Comparison of ENCODE assay signal across 2 cellular contexts in genomic region chr4:1804638-1805492, GRCh38.
TF ChIP-seq lines count a peak whose summit lies in the region.

No MANE protein-coding gene starts in this region.

TF ChIP-seq in HepG2, 621 proteins besides CTCF, POLR2A, EP300 and RAD21:
- TF ChIP-seq MAF1 (CRISPR knock-in tag; IDR thresholded peaks at IDR 0.05; ENCODE audit: borderline replicate concordance): no peak
- TF ChIP-seq HBP1 (CRISPR knock-in tag; IDR thresholded peaks at IDR 0.05; ENCODE audit: low read depth): no peak
- peak; percentile 77 for TF ChIP-seq AGO2 (optimal IDR thresholded peaks at IDR 0.05; ENCODE audit: low read depth, low read length)
- TF ChIP-seq PHB2 (IDR thresholded peaks at IDR 0.05; ENCODE audit: partially characterized antibody): no peak
- TF ChIP-seq ZNF101 (CRISPR knock-in tag; IDR thresholded peaks at IDR 0.05; ENCODE audit: borderline replicate concordance, low read depth): no peak
- TF ChIP-seq TOPORS (CRISPR knock-in tag; IDR thresholded peaks at IDR 0.05): no peak
- no peak for TF ChIP-seq JUND (CRISPR knock-in tag; IDR thresholded peaks at IDR 0.05)
- no peak for TF ChIP-seq HNF4G (IDR thresholded peaks at IDR 0.05; ENCODE audit: borderline replicate concordance, low read depth, low read length)
- no peak for TF ChIP-seq HNF4G (CRISPR knock-in tag; IDR thresholded peaks at IDR 0.05; ENCODE audit: borderline replicate concordance, low read depth)
- 0 out of 2 replicates have a peak, but pooled peaks have one; percentile 34 for TF ChIP-seq ZC3H13 (CRISPR knock-in tag; IDR thresholded peaks at IDR 0.05)
- TF ChIP-seq DR1 (CRISPR knock-in tag; IDR thresholded peaks at IDR 0.05): no peak
- TF ChIP-seq ZNF441 (CRISPR knock-in tag; IDR thresholded peaks at IDR 0.05; ENCODE audit: borderline replicate concordance): no peak
- no peak for TF ChIP-seq ZNF547 (CRISPR knock-in tag; IDR thresholded peaks at IDR 0.05)
- no peak for TF ChIP-seq NFKB2 (CRISPR knock-in tag; IDR thresholded peaks at IDR 0.05; ENCODE audit: borderline replicate concordance)
- peak; percentile 61 for TF ChIP-seq RBM22 (optimal IDR thresholded peaks at IDR 0.05; ENCODE audit: low read length)
- TF ChIP-seq KAT7 (CRISPR knock-in tag; IDR thresholded peaks at IDR 0.05; ENCODE audit: borderline replicate concordance): no peak
- no peak for TF ChIP-seq SRSF1 (optimal IDR thresholded peaks at IDR 0.05; ENCODE audit: low read depth, low read length)
- TF ChIP-seq MLXIP (CRISPR knock-in tag; IDR thresholded peaks at IDR 0.05; ENCODE audit: borderline replicate concordance): no peak
- TF ChIP-seq ZNF558 (CRISPR knock-in tag; IDR thresholded peaks at IDR 0.05; ENCODE audit: borderline replicate concordance): no peak
- TF ChIP-seq, protein P1, sequence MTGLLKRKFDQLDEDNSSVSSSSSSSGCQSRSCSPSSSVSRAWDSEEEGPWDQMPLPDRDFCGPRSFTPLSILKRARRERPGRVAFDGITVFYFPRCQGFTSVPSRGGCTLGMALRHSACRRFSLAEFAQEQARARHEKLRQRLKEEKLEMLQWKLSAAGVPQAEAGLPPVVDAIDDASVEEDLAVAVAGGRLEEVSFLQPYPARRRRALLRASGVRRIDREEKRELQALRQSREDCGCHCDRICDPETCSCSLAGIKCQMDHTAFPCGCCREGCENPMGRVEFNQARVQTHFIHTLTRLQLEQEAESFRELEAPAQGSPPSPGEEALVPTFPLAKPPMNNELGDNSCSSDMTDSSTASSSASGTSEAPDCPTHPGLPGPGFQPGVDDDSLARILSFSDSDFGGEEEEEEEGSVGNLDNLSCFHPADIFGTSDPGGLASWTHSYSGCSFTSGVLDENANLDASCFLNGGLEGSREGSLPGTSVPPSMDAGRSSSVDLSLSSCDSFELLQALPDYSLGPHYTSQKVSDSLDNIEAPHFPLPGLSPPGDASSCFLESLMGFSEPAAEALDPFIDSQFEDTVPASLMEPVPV (CRISPR knock-in tag; IDR thresholded peaks at IDR 0.05): no peak
- TF ChIP-seq HES4 (CRISPR knock-in tag; IDR thresholded peaks at IDR 0.05; ENCODE audit: borderline replicate concordance): no peak
- no peak for TF ChIP-seq NONO (IDR thresholded peaks at IDR 0.05)
- TF ChIP-seq NONO (CRISPR knock-in tag; conservative IDR thresholded peaks at IDR 0.05): 0 out of 2 replicates have a peak, but pooled peaks have one; percentile 11
- TF ChIP-seq SOX5 (CRISPR knock-in tag; IDR thresholded peaks at IDR 0.05; ENCODE audit: borderline replicate concordance): no peak
- no peak for TF ChIP-seq RBM39 (IDR thresholded peaks at IDR 0.05; ENCODE audit: low read depth, low read length, poor library complexity, severe bottlenecking)
- TF ChIP-seq RARA (CRISPR knock-in tag; IDR thresholded peaks at IDR 0.05): no peak
- TF ChIP-seq ATRX (CRISPR knock-in tag; IDR thresholded peaks at IDR 0.05; ENCODE audit: borderline replicate concordance): no peak
- peak; percentile 81 for TF ChIP-seq RBFOX2 (IDR thresholded peaks at IDR 0.05; ENCODE audit: low read depth, low read length)
- TF ChIP-seq TMF1 (CRISPR knock-in tag; IDR thresholded peaks at IDR 0.05; ENCODE audit: low read depth): 0 out of 2 replicates have a peak, but pooled peaks have one; percentile 3
- TF ChIP-seq HNRNPUL1 (IDR thresholded peaks at IDR 0.05; ENCODE audit: low read depth, low read length): no peak
- TF ChIP-seq FOXA3 (CRISPR knock-in tag; IDR thresholded peaks at IDR 0.05): no peak
- no peak for TF ChIP-seq HMG20B (CRISPR knock-in tag; conservative IDR thresholded peaks at IDR 0.05)
- no peak for TF ChIP-seq ZNF230 (CRISPR knock-in tag; IDR thresholded peaks at IDR 0.05)
- TF ChIP-seq ZFP36 (IDR thresholded peaks at IDR 0.05; ENCODE audit: borderline replicate concordance, low read depth, low read length, partially characterized antibody): peak; percentile 82
- TF ChIP-seq EED (CRISPR knock-in tag; IDR thresholded peaks at IDR 0.05): no peak
- no peak for TF ChIP-seq ZNF460 (CRISPR knock-in tag; IDR thresholded peaks at IDR 0.05; ENCODE audit: borderline replicate concordance)

TF ChIP-seq in H1, 55 proteins besides CTCF, POLR2A, EP300 and RAD21:
- TF ChIP-seq EZH2 (IDR thresholded peaks at IDR 0.05; ENCODE audit: low read depth, low read length, severe bottlenecking) (no peak), GTF2F1 (IDR thresholded peaks at IDR 0.05; ENCODE audit: borderline replicate concordance, low read depth, low read length) (no peak), SIX5 (IDR thresholded peaks at IDR 0.05; ENCODE audit: low read depth, low read length) (no peak), BRCA1 (IDR thresholded peaks at IDR 0.05; ENCODE audit: low read depth, low read length) (no peak), CBX8 (IDR thresholded peaks at IDR 0.05; ENCODE audit: borderline replicate concordance, low read depth, low read length) (no peak), KDM4A (IDR thresholded peaks at IDR 0.05; ENCODE audit: low read depth, low read length, severe bottlenecking) (no peak), PHF8 (conservative IDR thresholded peaks at IDR 0.05; ENCODE audit: low read depth, low read length) (no peak), HDAC6 (IDR thresholded peaks at IDR 0.05; ENCODE audit: low read depth, low read length) (no peak), KDM5A (IDR thresholded peaks at IDR 0.05; ENCODE audit: low read length) (no peak), SP4 (IDR thresholded peaks at IDR 0.05; ENCODE audit: low read length) (no peak)
- TF ChIP-seq, protein P2, sequence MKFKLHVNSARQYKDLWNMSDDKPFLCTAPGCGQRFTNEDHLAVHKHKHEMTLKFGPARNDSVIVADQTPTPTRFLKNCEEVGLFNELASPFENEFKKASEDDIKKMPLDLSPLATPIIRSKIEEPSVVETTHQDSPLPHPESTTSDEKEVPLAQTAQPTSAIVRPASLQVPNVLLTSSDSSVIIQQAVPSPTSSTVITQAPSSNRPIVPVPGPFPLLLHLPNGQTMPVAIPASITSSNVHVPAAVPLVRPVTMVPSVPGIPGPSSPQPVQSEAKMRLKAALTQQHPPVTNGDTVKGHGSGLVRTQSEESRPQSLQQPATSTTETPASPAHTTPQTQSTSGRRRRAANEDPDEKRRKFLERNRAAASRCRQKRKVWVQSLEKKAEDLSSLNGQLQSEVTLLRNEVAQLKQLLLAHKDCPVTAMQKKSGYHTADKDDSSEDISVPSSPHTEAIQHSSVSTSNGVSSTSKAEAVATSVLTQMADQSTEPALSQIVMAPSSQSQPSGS (IDR thresholded peaks at IDR 0.05; ENCODE audit: low read length): no peak
- TF ChIP-seq, protein P3, sequence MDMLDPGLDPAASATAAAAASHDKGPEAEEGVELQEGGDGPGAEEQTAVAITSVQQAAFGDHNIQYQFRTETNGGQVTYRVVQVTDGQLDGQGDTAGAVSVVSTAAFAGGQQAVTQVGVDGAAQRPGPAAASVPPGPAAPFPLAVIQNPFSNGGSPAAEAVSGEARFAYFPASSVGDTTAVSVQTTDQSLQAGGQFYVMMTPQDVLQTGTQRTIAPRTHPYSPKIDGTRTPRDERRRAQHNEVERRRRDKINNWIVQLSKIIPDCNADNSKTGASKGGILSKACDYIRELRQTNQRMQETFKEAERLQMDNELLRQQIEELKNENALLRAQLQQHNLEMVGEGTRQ (IDR thresholded peaks at IDR 0.05; ENCODE audit: low read length): no peak
